Comparison of ENCODE assay signal across 10 cellular contexts in genomic region chr13:101941095-101941777, GRCh38.
DNase-seq lines count a peak whose midpoint lies in the region; FAIRE-seq and TF ChIP-seq lines count a peak whose summit lies in the region.
"Had no signal": no experiment of that assay in that cellular context is flagged by ENCODE, and none has a peak within 500 bp of the region (broad histone marks: within the 10 kb centered on the region; RNA-seq: fewer than 3 reads in every experiment).

No MANE protein-coding gene starts in this region.

- no peaks in the 10 kb centered on the region for H3K36me3 Mint-ChIP-seq in HFFc6 (ENCODE audit: low read depth)

- intact Hi-C loops in kidney (cut with DNase I) = no loop called here

- H3K4me1 Mint-ChIP-seq in HFFc6 (ENCODE audit: low read depth) = no peaks in the 10 kb centered on the region
- H3K4me1 Mint-ChIP-seq: stimulated activated naive CD8-positive, alpha-beta T cell treated with anti-CD3 and anti-CD28 coated beads, Interleukin-15, amount 100 ng/mL, for 72 hours had no signal

- no peak overlapping the region for H3K27ac Mint-ChIP-seq in HFFc6
- H3K27ac Mint-ChIP-seq: stimulated activated naive CD8-positive, alpha-beta T cell treated with anti-CD3 and anti-CD28 coated beads, Interleukin-15, amount 100 ng/mL, for 72 hours had no signal

- TF ChIP-seq CTCF in AG09319 (IDR thresholded peaks at IDR 0.05; ENCODE audit: low read depth, low read length) = peak; percentile 32
- peak; percentile 33; the same call in 1 of the 2 replicates for TF ChIP-seq CTCF in HFFc6 (IDR thresholded peaks at IDR 0.05)
- peak; percentile 53 for TF ChIP-seq CTCF in WERI-Rb-1 (IDR thresholded peaks at IDR 0.05; ENCODE audit: low read depth, low read length)
- TF ChIP-seq CTCF in kidney (IDR thresholded peaks at IDR 0.05; ENCODE audit: borderline replicate concordance, extremely low read depth, insufficient read depth) = peak; percentile 6

- H3K36me3 ChIP-seq in WERI-Rb-1 (no peaks in the 10 kb centered on the region), kidney (ENCODE audit: control insufficient read depth in 1 of 2, insufficient read depth in 2 of 2, low read length in 2 of 2) (no peaks in the 10 kb centered on the region)

- H3K27ac ChIP-seq in WERI-Rb-1 (no peak overlapping the region), kidney (ENCODE audit: low read depth in 2 of 2, low read length in 2 of 2) (no peak overlapping the region)

- no peak for FAIRE-seq in kidney (lab: Jason Lieb, UNC)
- FAIRE-seq: GM19239 had no signal

- no peak overlapping the region for H3K9ac ChIP-seq in kidney (ENCODE audit: low read length in 2 of 2)

- no peaks in the 10 kb centered on the region; the same call in 1 of the 2 replicates for H3K27me3 Mint-ChIP-seq in HFFc6 (ENCODE audit: insufficient read depth)
- H3K27me3 Mint-ChIP-seq: stimulated activated naive CD8-positive, alpha-beta T cell treated with anti-CD3 and anti-CD28 coated beads, Interleukin-15, amount 100 ng/mL, for 72 hours had no signal

- H3K4me3 Mint-ChIP-seq in HFFc6 = no peak overlapping the region
- H3K4me3 Mint-ChIP-seq: stimulated activated naive CD8-positive, alpha-beta T cell treated with anti-CD3 and anti-CD28 coated beads, Interleukin-15, amount 100 ng/mL, for 72 hours had no signal

- H3K9me3 ChIP-seq in WERI-Rb-1 (ENCODE audit: severe bottlenecking) = no peaks in the 10 kb centered on the region
- H3K9me3 ChIP-seq in kidney (ENCODE audit: control insufficient read depth in 1 of 2, low read length in 2 of 2) = no peaks in the 10 kb centered on the region

- H3K9me3 Mint-ChIP-seq in HFFc6 = no peaks in the 10 kb centered on the region
- H3K9me3 Mint-ChIP-seq: stimulated activated naive CD8-positive, alpha-beta T cell treated with anti-CD3 and anti-CD28 coated beads, Interleukin-15, amount 100 ng/mL, for 72 hours had no signal

- no peaks in the 10 kb centered on the region for H3K4me1 ChIP-seq in kidney (ENCODE audit: control insufficient read depth in 1 of 2, insufficient read depth in 1 of 2, low read depth in 1 of 2, low read length in 2 of 2)

- H3K4me3 ChIP-seq in WERI-Rb-1 (ENCODE audit: low read depth, low read length) (no peak overlapping the region), kidney (ENCODE audit: low read length in 2 of 2) (no peak overlapping the region)

- H3K27me3 ChIP-seq in WERI-Rb-1 (ENCODE audit: insufficient read depth, low read depth, severe bottlenecking) = no peaks in the 10 kb centered on the region

- no peak for DNase-seq in AG09319 (ENCODE audit: extremely low read depth, low read depth)
- DNase-seq in HFFc6 = peak; percentile 13
- DNase-seq in WERI-Rb-1 = peak; percentile 38
- no peak for DNase-seq in kidney
- DNase-seq in mesenteric fat pad (ENCODE audit: low spot score) = no peak
- no peak for DNase-seq in KG1 (lab: John Stamatoyannopoulos, UW)
- no peak for DNase-seq in globus pallidus (ENCODE audit: low spot score)
- no peak for DNase-seq in epidermal melanocyte (ENCODE audit: insufficient read length, low spot score)
- DNase-seq: stimulated activated naive CD8-positive, alpha-beta T cell treated with anti-CD3 and anti-CD28 coated beads, Interleukin-15, amount 100 ng/mL, for 72 hours had no signal

Comparison
In these comparisons a context has a peak if more than half of its experiments do, and no peak if none do; other contexts are left out.
1. DNase-seq: peak in HFFc6 (single experiment) and WERI-Rb-1 (single experiment); none in AG09319 (single experiment), kidney (single experiment), mesenteric fat pad (single experiment), KG1 (single experiment), globus pallidus (single experiment) and epidermal melanocyte (single experiment).
2. Peak in every context shown above with its lines, with median percentiles within 50 percentile points of each other: CTCF ChIP-seq.